20 cellular contexts compared by ENCODE assay signal in the genomic region with DNA sequence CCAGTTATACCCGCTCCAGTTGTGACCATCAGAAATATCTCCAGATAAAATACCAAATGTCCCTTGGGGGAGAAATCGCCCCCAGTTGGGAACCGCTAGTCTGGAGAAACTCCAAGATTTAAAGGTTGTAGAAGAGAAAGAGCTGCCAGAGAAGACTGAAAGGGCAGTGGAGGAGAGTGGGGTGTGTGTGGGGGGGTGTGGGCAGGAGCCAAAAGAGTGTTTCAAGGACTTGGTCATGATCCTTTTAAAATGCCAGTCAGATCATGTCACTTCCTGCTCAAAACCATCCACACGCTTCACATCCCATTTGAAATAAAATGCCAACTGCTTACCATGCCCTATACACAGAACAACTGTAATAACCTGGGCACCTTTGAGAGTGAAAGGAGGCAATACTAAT. TPM values are rescaled to one million over a fixed set of nuclear protein-coding genes. Genes with fewer than 3 reads are reported as not detected.
DNase-seq lines count a peak whose midpoint lies in the region; ATAC-seq, FAIRE-seq and TF ChIP-seq lines count a peak whose summit lies in the region.
"Had no signal": no experiment of that assay in that cellular context is flagged by ENCODE, and none has a peak within 500 bp of the region (broad histone marks: within the 10 kb centered on the region; RNA-seq: fewer than 3 reads in every experiment).

No MANE protein-coding gene starts in this region.

- H3K9me3 Mint-ChIP-seq in naive thymus-derived CD4-positive, alpha-beta T cell = peaks cover 0 to 3% (median 0%) of the 10 kb centered on the region in 11 donors
- H3K9me3 Mint-ChIP-seq: activated naive CD4-positive, alpha-beta T cell treated with anti-CD3 and anti-CD28 coated beads, Interleukin-2, amount 50 U/mL, for 72 hours; type B pancreatic cell had no signal

- DNase-seq in heart right ventricle = peak in 1 of 2 donors; percentile 40
- DNase-seq in cardiac septum (ENCODE audit: low spot score) = no peak
- peak; percentile 27 for DNase-seq in RKO (ENCODE audit: low spot score)
- DNase-seq in fibroblast of gingiva (ENCODE audit: low read depth) = peak; percentile 68
- DNase-seq in urothelium cell line (ENCODE audit: low spot score) = peak; percentile 54
- DNase-seq in naive thymus-derived CD4-positive, alpha-beta T cell = no peak
- DNase-seq: activated CD4-positive, CD25-positive, alpha-beta regulatory T cell treated with anti-CD3 and anti-CD28 coated beads, Interleukin-2, amount 50 U/mL, for 72 hours; naive B cell; NCI-H1417 treated with DMSO at 0.1 percent for 48 hours; PC-9; retina; stimulated activated CD8-positive, alpha-beta memory T cell treated with anti-CD3 and anti-CD28 coated beads, Interleukin-4, amount 100 ng/mL, for 48 hours had no signal

- CTCF ChIA-PET in naive thymus-derived CD4-positive, alpha-beta T cell (lab: Charles Lee) = interaction anchor here (1.1 to 1.3 kb wide), 2 partner anchors 15 to 17 kb away, joined by 3 to 5 read pairs; no protein-coding TSS in a partner anchor

- peaks cover 0 to 4% (median 0%) of the 10 kb centered on the region in 7 donors for H3K4me1 Mint-ChIP-seq in naive thymus-derived CD4-positive, alpha-beta T cell

- peak overlapping the region in 7 of 10 donors; percentile 29 to 73 (median 50) for H3K27ac ChIP-seq in heart right ventricle
- H3K27ac ChIP-seq in naive thymus-derived CD4-positive, alpha-beta T cell (ENCODE audit: low read depth, low read length) = no peak overlapping the region
- H3K27ac ChIP-seq: 22Rv1, PC-9 had no signal

- TF ChIP-seq CTCF in heart right ventricle (IDR thresholded peaks at IDR 0.05) = no peak

- intact Hi-C loops in heart right ventricle (cut with DNase I) (no loop called here), cardiac septum (cut with DNase I) (no loop called here)
- intact Hi-C loops in naive thymus-derived CD4-positive, alpha-beta T cell (cut with micrococcal nuclease) = no loop called here

- no peaks in the 10 kb centered on the region for H3K36me3 ChIP-seq in heart right ventricle
- no peaks in the 10 kb centered on the region for H3K36me3 ChIP-seq in naive thymus-derived CD4-positive, alpha-beta T cell (ENCODE audit: control insufficient read depth in 2 of 3, insufficient read depth in 3 of 3, low read length in 3 of 3)

- ATAC-seq in heart right ventricle (peak in 1 of 8 donors; percentile 39), GM21367 (IDR thresholded peaks at IDR 0.05; ENCODE audit: unreplicated experiment) (no peak), GM21526 (IDR thresholded peaks at IDR 0.05; ENCODE audit: low FRiP score, unreplicated experiment) (no peak)
- ATAC-seq in naive thymus-derived CD4-positive, alpha-beta T cell = no peak
- ATAC-seq: activated naive CD4-positive, alpha-beta T cell treated with anti-CD3 and anti-CD28 coated beads, Interleukin-2, amount 50 U/mL, for 72 hours had no signal

- POLR2A ChIA-PET in naive thymus-derived CD4-positive, alpha-beta T cell (lab: Charles Lee) = no interaction called here

- no peak overlapping the region for H3K27ac Mint-ChIP-seq in naive thymus-derived CD4-positive, alpha-beta T cell
- H3K27ac Mint-ChIP-seq: activated naive CD4-positive, alpha-beta T cell treated with anti-CD3 and anti-CD28 coated beads, Interleukin-2, amount 50 U/mL, for 72 hours; naive B cell; type B pancreatic cell had no signal

- no peak overlapping the region for H3K4me3 ChIP-seq in heart right ventricle
- H3K4me3 ChIP-seq in naive thymus-derived CD4-positive, alpha-beta T cell (ENCODE audit: low read length) = no peak overlapping the region
- H3K4me3 ChIP-seq: PC-9 had no signal

- H3K27me3 ChIP-seq in heart right ventricle = peaks cover 0 to 32% (median 4%) of the 10 kb centered on the region in 7 donors
- H3K27me3 ChIP-seq in naive thymus-derived CD4-positive, alpha-beta T cell (ENCODE audit: control insufficient read depth in 2 of 2, insufficient read depth in 2 of 2, low read length in 2 of 2) = no peaks in the 10 kb centered on the region

- H3K36me3 Mint-ChIP-seq in naive thymus-derived CD4-positive, alpha-beta T cell = no peaks in the 10 kb centered on the region
- H3K36me3 Mint-ChIP-seq: activated naive CD4-positive, alpha-beta T cell treated with anti-CD3 and anti-CD28 coated beads, Interleukin-2, amount 50 U/mL, for 72 hours; naive B cell; type B pancreatic cell had no signal

- H3K4me3 Mint-ChIP-seq in naive thymus-derived CD4-positive, alpha-beta T cell = no peak overlapping the region
- H3K4me3 Mint-ChIP-seq: naive B cell, type B pancreatic cell had no signal

- peaks cover 2 to 42% (median 12%) of the 10 kb centered on the region in 5 donors for H3K27me3 Mint-ChIP-seq in naive thymus-derived CD4-positive, alpha-beta T cell

- WGBS in heart right ventricle, 2 donors = 40 to 43% methylated on average over 4 of the region's 4 CpGs

- peak; percentile 40 for FAIRE-seq in urothelium cell line (lab: Jason Lieb, UNC)

- H3K4me1 ChIP-seq in heart right ventricle = peaks cover 1 to 48% (median 22%) of the 10 kb centered on the region in 9 donors
- H3K4me1 ChIP-seq in naive thymus-derived CD4-positive, alpha-beta T cell (ENCODE audit: control insufficient read depth in 2 of 2, insufficient read depth in 2 of 2, low read length in 2 of 2) = no peaks in the 10 kb centered on the region

- peaks cover 0 to 3% (median 0%) of the 10 kb centered on the region in 11 donors for H3K9me3 ChIP-seq in heart right ventricle
- H3K9me3 ChIP-seq in naive thymus-derived CD4-positive, alpha-beta T cell (ENCODE audit: control insufficient read depth in 2 of 3, low read length in 3 of 3) = no peaks in the 10 kb centered on the region

RNA-seq across cellular contexts. Expression of a gene that starts 3.4 kb away (rescaled TPM):
- total RNA-seq in heart right ventricle (10 to 100 TPM; 11.5 to 27.5 (median 14.3) TPM), cardiac septum (20.5 TPM)
- 10 to 100 TPM; 12.8 to 25.1 TPM for polyA plus RNA-seq in heart right ventricle
- under 1 TPM in 2 of 5 experiments, not detected in 3; 0.08 to 0.16 TPM for total RNA-seq in naive thymus-derived CD4-positive, alpha-beta T cell
- polyA plus RNA-seq in naive thymus-derived CD4-positive, alpha-beta T cell = under 1 TPM in 1 of 2 donors, not detected in 1; 0.18 TPM
- total RNA-seq: T-helper 1 cell treated with Interleukin-12 subunit alpha and Interleukin-12 subunit beta and Interleukin-4 antibody, amounts not matched to agents 30 ng/mL and 1 ng/mL, for 36 hours had no signal

RNA-seq across cellular contexts. Expression of a gene that starts 29.1 kb away (rescaled TPM):
- total RNA-seq in heart right ventricle = 10 to 100 TPM; 12.1 to 59.2 (median 29.5) TPM
- under 1 TPM; 0.68 to 0.80 TPM for polyA plus RNA-seq in heart right ventricle
- total RNA-seq in cardiac septum = 25.0 TPM
- under 1 TPM in 3 of 5 experiments, not detected in 2; 0.37 to 0.92 (median 0.65) TPM for total RNA-seq in naive thymus-derived CD4-positive, alpha-beta T cell
- not detected for polyA plus RNA-seq in naive thymus-derived CD4-positive, alpha-beta T cell
- total RNA-seq: NCI-H460, PC-9 had no signal

RNA-seq across cellular contexts. Expression of a gene that starts 48.4 kb away (rescaled TPM):
- 1 to 10 TPM in 1 of 10 donors, under 1 TPM in 9; 0.07 to 3.7 (median 0.19) TPM for total RNA-seq in heart right ventricle
- polyA plus RNA-seq in heart right ventricle = under 1 TPM; 0.39 to 0.51 TPM
- 0.05 TPM for total RNA-seq in cardiac septum
- total RNA-seq in naive thymus-derived CD4-positive, alpha-beta T cell = 10 to 100 TPM in 4 of 5 experiments, 1 to 10 TPM in 1; 2.9 to 49.0 (median 18.7) TPM
- polyA plus RNA-seq in naive thymus-derived CD4-positive, alpha-beta T cell = 1 to 10 TPM; 3.6 to 9.4 TPM
- total RNA-seq: liver had no signal
- polyA plus RNA-seq: liver had no signal

Comparison
In these comparisons a context has a peak if more than half of its experiments do, and no peak if none do; other contexts are left out.
1. DNase-seq: peak in RKO (single experiment), fibroblast of gingiva (single experiment) and urothelium cell line (single experiment); none in cardiac septum (single experiment) and naive thymus-derived CD4-positive, alpha-beta T cell (0 of 9).
2. RNA of a gene that starts 3.4 kb away (total RNA-seq): 20.5 TPM in cardiac septum (single experiment) and 11.5 to 27.5 TPM in heart right ventricle; 0.08 to 0.16 TPM in naive thymus-derived CD4-positive, alpha-beta T cell; every median in the first group is over 10 times any median in the second.
3. RNA of a gene that starts 29.1 kb away (total RNA-seq): 12.1 to 59.2 TPM in heart right ventricle and 25.0 TPM in cardiac septum (single experiment); 0.37 to 0.92 TPM in naive thymus-derived CD4-positive, alpha-beta T cell; every median in the first group is over 4 times any median in the second.